Comparison of ENCODE assay signal across 8 cellular contexts in genomic region chr4:1855334-1856070, GRCh38. TPM values are rescaled to one million over a fixed set of nuclear protein-coding genes. Genes with fewer than 3 reads are reported as not detected.
DNase-seq lines count a peak whose midpoint lies in the region; ATAC-seq, FAIRE-seq and TF ChIP-seq lines count a peak whose summit lies in the region.

No MANE protein-coding gene starts in this region.

- no peaks in the 10 kb centered on the region for H4K20me1 ChIP-seq in endothelial cell of umbilical vein (replicated peaks; ENCODE audit: control insufficient read depth, extremely low read depth, insufficient read depth, low read length)

- peak overlapping the region; percentile 70 for H2AFZ ChIP-seq in endothelial cell of umbilical vein (ENCODE audit: low read depth, low read length)

- peak overlapping the region; percentile 69 for H3K9ac ChIP-seq in endothelial cell of umbilical vein (replicated peaks; ENCODE audit: extremely low read depth, insufficient read depth, low read length)

- no peaks in the 10 kb centered on the region for H3K9me3 Mint-ChIP-seq in naive thymus-derived CD8-positive, alpha-beta T cell

- H3K4me2 ChIP-seq in endothelial cell of umbilical vein (ENCODE audit: insufficient read depth, low read length), result peak overlapping the region; percentile 81

- peak overlapping the region; percentile 44 to 88 (median 82) for H3K4me3 ChIP-seq in endothelial cell of umbilical vein (replicated peaks in 1 of 3; ENCODE audit: insufficient read depth in 1 of 3, low read depth in 1 of 3, low read length in 3 of 3)

- intact Hi-C loops in endothelial cell of umbilical vein (cut with micrococcal nuclease), result loop anchor here (1.0 to 2.0 kb wide), 3 partner anchors 15 to 55 kb away; no protein-coding TSS in a partner anchor

- no peaks in the 10 kb centered on the region for H3K9me1 ChIP-seq in endothelial cell of umbilical vein (replicated peaks; ENCODE audit: control insufficient read depth, extremely low read depth, insufficient read depth, low read length)

- dilution Hi-C loops in endothelial cell of umbilical vein (cut with MboI; ENCODE audit: extremely low pct_ligation_motif_present, low sequenced_read_pairs), result no loop called here

- peaks cover 25 to 55% (median 46%) of the 10 kb centered on the region in 4 donors for H3K4me1 Mint-ChIP-seq in naive thymus-derived CD8-positive, alpha-beta T cell

- H3K79me2 ChIP-seq in endothelial cell of umbilical vein (ENCODE audit: control insufficient read depth, insufficient read depth, low read length), result peaks cover 58% of the 10 kb centered on the region

- H3K36me3 ChIP-seq in endothelial cell of umbilical vein (ENCODE audit: control insufficient read depth in 2 of 2, extremely low read depth in 1 of 2, insufficient read depth in 2 of 2, low read length in 2 of 2), result peaks cover 0 to 2% of the 10 kb centered on the region in 2 experiments

- no peak for TF ChIP-seq POLR2A in endothelial cell of umbilical vein (IDR thresholded peaks at IDR 0.05; ENCODE audit: low read depth, low read length)

- TF ChIP-seq CTCF in VCaP (conservative IDR thresholded peaks at IDR 0.05) (no peak), endothelial cell of umbilical vein (IDR thresholded peaks at IDR 0.05; ENCODE audit: extremely low read depth in 1 of 2, insufficient read depth in 1 of 2, low read depth in 1 of 2, low read length in 2 of 2) (no peak)

- POLR2A ChIA-PET in endothelial cell of umbilical vein (lab: Charles Lee), result no interaction called here
- POLR2A ChIA-PET in naive thymus-derived CD8-positive, alpha-beta T cell (lab: Charles Lee), result interaction anchor here (0.8 to 3.6 kb wide), 6 partner anchors 9 to 132 kb away, joined by 3 to 57 read pairs (median 5); partner anchors contain the start of gene NSD2

- FAIRE-seq in endothelial cell of umbilical vein (lab: Jason Lieb, UNC), result no peak

- ATAC-seq in HG03064 (IDR thresholded peaks at IDR 0.05; ENCODE audit: low read depth, unreplicated experiment), result peak; percentile 18
- peak in 1 of 2 donors; percentile 24 for ATAC-seq in naive thymus-derived CD8-positive, alpha-beta T cell

- DNase-seq in NOMO-1 treated with DMSO at 0.1 percent for 48 hours (lab: John Stamatoyannopoulos, UW; ENCODE audit: unreplicated experiment) (peak; percentile 2), NOMO-1 treated with dmso at 0.1 percent for 144 hours (lab: John Stamatoyannopoulos, UW; ENCODE audit: unreplicated experiment) (no peak), endothelial cell of umbilical vein (ENCODE audit: low read depth, low spot score) (peak; percentile 21), NCI-H446 treated with DMSO at 0.1 percent for 48 hours (lab: John Stamatoyannopoulos, UW) (no peak), GM03348 (ENCODE audit: low spot score) (no peak)
- DNase-seq in naive thymus-derived CD8-positive, alpha-beta T cell, result peak in 2 of 10 donors; percentile 10 to 20

- no peaks in the 10 kb centered on the region for H3K9me3 ChIP-seq in endothelial cell of umbilical vein (replicated peaks; ENCODE audit: control insufficient read depth, insufficient read depth, low read length)

- H3K36me3 Mint-ChIP-seq in naive thymus-derived CD8-positive, alpha-beta T cell, result peaks cover 0 to 5% (median 0%) of the 10 kb centered on the region in 3 donors

- no TSS peak for BruUV-seq in endothelial cell of umbilical vein (replicated peaks; lab: Mats Ljungman, UMichigan)

- H3K27ac ChIP-seq in VCaP (peak overlapping the region; percentile 91), endothelial cell of umbilical vein (ENCODE audit: insufficient read depth, low read depth, low read length) (peak overlapping the region; percentile 28)

- CTCF ChIA-PET in endothelial cell of umbilical vein (lab: Charles Lee), result interaction anchor here (0.7 to 4.8 kb wide), 5 partner anchors 12 to 55 kb away, joined by 3 to 25 read pairs (median 9); partner anchors contain the start of gene NSD2

- peak overlapping the region; percentile 71 to 88 (median 82) for H3K4me3 Mint-ChIP-seq in naive thymus-derived CD8-positive, alpha-beta T cell

- no peaks in the 10 kb centered on the region for H3K27me3 ChIP-seq in endothelial cell of umbilical vein (ENCODE audit: control insufficient read depth in 2 of 2, insufficient read depth in 2 of 2, low read length in 2 of 2)

- H3K27me3 Mint-ChIP-seq in naive thymus-derived CD8-positive, alpha-beta T cell, result no peaks in the 10 kb centered on the region

- H3K4me1 ChIP-seq in endothelial cell of umbilical vein (ENCODE audit: control insufficient read depth, extremely low read depth, insufficient read depth, low read length), result peaks cover 17% of the 10 kb centered on the region

- peak overlapping the region in 8 of 10 donors; percentile 37 to 91 (median 56) for H3K27ac Mint-ChIP-seq in naive thymus-derived CD8-positive, alpha-beta T cell

TF ChIP-seq in endothelial cell of umbilical vein, 7 proteins besides CTCF, POLR2A, EP300 and RAD21:
- TF ChIP-seq EZH2 (IDR thresholded peaks at IDR 0.05; ENCODE audit: borderline replicate concordance, low read depth, low read length, severe bottlenecking), result no peak
- TF ChIP-seq FOS (IDR thresholded peaks at IDR 0.05; ENCODE audit: borderline replicate concordance, insufficient read depth, low read length), result no peak
- TF ChIP-seq GATA2 (IDR thresholded peaks at IDR 0.05; ENCODE audit: insufficient read depth, insufficient read length, low read depth, low read length), result no peak
- no peak for TF ChIP-seq MYC (IDR thresholded peaks at IDR 0.05; ENCODE audit: low read depth, low read length)
- TF ChIP-seq, protein P1, sequence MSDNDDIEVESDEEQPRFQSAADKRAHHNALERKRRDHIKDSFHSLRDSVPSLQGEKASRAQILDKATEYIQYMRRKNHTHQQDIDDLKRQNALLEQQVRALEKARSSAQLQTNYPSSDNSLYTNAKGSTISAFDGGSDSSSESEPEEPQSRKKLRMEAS (IDR thresholded peaks at IDR 0.05; ENCODE audit: insufficient read depth, insufficient read length), result no peak
- no peak for TF ChIP-seq JUN (IDR thresholded peaks at IDR 0.05; ENCODE audit: borderline replicate concordance, insufficient read depth, insufficient read length, low read depth)
- TF ChIP-seq POLR2AphosphoS5 (IDR thresholded peaks at IDR 0.05; ENCODE audit: insufficient read depth, low read depth, low read length), result no peak

RNA-seq across cellular contexts. Expression of gene LETM1, which starts 0.5 kb away (rescaled TPM):
- total RNA-seq in endothelial cell of umbilical vein, result 58.3 and 62.5 TPM in 2 replicates
- polyA plus RNA-seq in endothelial cell of umbilical vein, result 25.6 and 27.5 TPM in 2 replicates
- polyA plus RNA-seq in endothelial cell of umbilical vein (2011; cell fraction: cytosol; rRNA removed), result 18.1 and 21.1 TPM in 2 replicates
- 81.3 and 85.4 TPM in 2 replicates for polyA plus RNA-seq in endothelial cell of umbilical vein (2011; cell fraction: nucleus; rRNA removed)
- polyA plus RNA-seq in endothelial cell of umbilical vein (2012), result 32.8 and 33.2 TPM in 2 replicates
- 47.0 and 52.9 TPM in 2 replicates for polyA minus RNA-seq in endothelial cell of umbilical vein
- polyA minus RNA-seq in endothelial cell of umbilical vein (2011; cell fraction: cytosol; rRNA and poly(A)+ RNA removed), result 34.6 TPM
- 34.4 and 38.8 TPM in 2 replicates for polyA minus RNA-seq in endothelial cell of umbilical vein (2011; cell fraction: nucleus; rRNA and poly(A)+ RNA removed)
- 10 to 100 TPM; 39.5 to 41.9 TPM for total RNA-seq in naive thymus-derived CD8-positive, alpha-beta T cell
- polyA plus RNA-seq in naive thymus-derived CD8-positive, alpha-beta T cell, result 10 to 100 TPM; 10.8 to 12.9 (median 11.1) TPM

RNA-seq across cellular contexts. Expression of gene NSD2, which starts 15.7 kb away (rescaled TPM):
- 152 and 171 TPM in 2 replicates for total RNA-seq in endothelial cell of umbilical vein
- polyA plus RNA-seq in endothelial cell of umbilical vein, result 31.3 and 31.6 TPM in 2 replicates
- 41.5 and 42.1 TPM in 2 replicates for polyA plus RNA-seq in endothelial cell of umbilical vein (2011; cell fraction: cytosol; rRNA removed)
- polyA plus RNA-seq in endothelial cell of umbilical vein (2011; cell fraction: nucleus; rRNA removed), result 148 and 191 TPM in 2 replicates
- 40.1 and 68.6 TPM in 2 replicates for polyA plus RNA-seq in endothelial cell of umbilical vein (2012)
- polyA minus RNA-seq in endothelial cell of umbilical vein, result 82.5 and 105 TPM in 2 replicates
- 49.8 TPM for polyA minus RNA-seq in endothelial cell of umbilical vein (2011; cell fraction: cytosol; rRNA and poly(A)+ RNA removed)
- 89.9 and 115 TPM in 2 replicates for polyA minus RNA-seq in endothelial cell of umbilical vein (2011; cell fraction: nucleus; rRNA and poly(A)+ RNA removed)
- 10 to 100 TPM; 33.3 to 37.4 TPM for total RNA-seq in naive thymus-derived CD8-positive, alpha-beta T cell
- 1 to 10 TPM; 3.8 to 5.4 (median 3.9) TPM for polyA plus RNA-seq in naive thymus-derived CD8-positive, alpha-beta T cell

Comparison
In these comparisons a context has a peak if more than half of its experiments do, and no peak if none do; other contexts are left out.
1. DNase-seq: peak in NOMO-1 treated with DMSO at 0.1 percent for 48 hours (single experiment) and endothelial cell of umbilical vein (single experiment); none in NOMO-1 treated with dmso at 0.1 percent for 144 hours (single experiment), NCI-H446 treated with DMSO at 0.1 percent for 48 hours (single experiment) and GM03348 (single experiment).